Comparison of ENCODE assay signal across 26 cellular contexts in genomic region chr19:44672226-44672625, GRCh38. TPM values are rescaled to one million over a fixed set of nuclear protein-coding genes. Genes with fewer than 3 reads are reported as not detected.
DNase-seq lines count a peak whose midpoint lies in the region; ATAC-seq, FAIRE-seq and TF ChIP-seq lines count a peak whose summit lies in the region.
"Had no signal": no experiment of that assay in that cellular context is flagged by ENCODE, and none has a peak within 500 bp of the region (broad histone marks: within the 10 kb centered on the region; RNA-seq: fewer than 3 reads in every experiment).

No MANE protein-coding gene starts in this region.

- BruUV-seq in PC-3 (replicated peaks; lab: Mats Ljungman, UMichigan) (no TSS peak), endothelial cell of umbilical vein (replicated peaks; lab: Mats Ljungman, UMichigan) (no TSS peak), MCF 10A (replicated peaks; lab: Mats Ljungman, UMichigan) (no TSS peak)

- no peak overlapping the region for H3K4me3 Mint-ChIP-seq in MCF 10A (ENCODE audit: unreplicated experiment)
- H3K4me3 Mint-ChIP-seq: CD4-positive, alpha-beta memory T cell had no signal

- H3K36me3 ChIP-seq in PC-3 (ENCODE audit: low read depth, low read length): no peaks in the 10 kb centered on the region
- H3K36me3 ChIP-seq in endothelial cell of umbilical vein (ENCODE audit: control insufficient read depth in 2 of 2, extremely low read depth in 1 of 2, insufficient read depth in 2 of 2, low read length in 2 of 2): no peaks in the 10 kb centered on the region
- H3K36me3 ChIP-seq: MG63 had no signal

- no peaks in the 10 kb centered on the region for H3K9me2 ChIP-seq in PC-3 (replicated peaks; ENCODE audit: low read length)

- H3K9me3 ChIP-seq in PC-3 (ENCODE audit: low read length): no peaks in the 10 kb centered on the region
- no peaks in the 10 kb centered on the region for H3K9me3 ChIP-seq in endothelial cell of umbilical vein (replicated peaks; ENCODE audit: control insufficient read depth, insufficient read depth, low read length)
- H3K9me3 ChIP-seq: MG63 had no signal

- H3K4me2 ChIP-seq in PC-3 (ENCODE audit: low read length) (0 out of 2 replicates have a peak overlapping the region, but pooled peaks have one; percentile 44), endothelial cell of umbilical vein (ENCODE audit: insufficient read depth, low read length) (no peak overlapping the region)

- no peak overlapping the region for H3K27ac Mint-ChIP-seq in MCF 10A (ENCODE audit: low read depth, unreplicated experiment)
- H3K27ac Mint-ChIP-seq: CD4-positive, alpha-beta memory T cell had no signal

- H3K4me1 ChIP-seq in PC-3 (ENCODE audit: insufficient read depth, low read length): peaks cover 13% of the 10 kb centered on the region
- H3K4me1 ChIP-seq in endothelial cell of umbilical vein (ENCODE audit: control insufficient read depth, extremely low read depth, insufficient read depth, low read length): peaks cover 6% of the 10 kb centered on the region

- H3K9ac ChIP-seq in PC-3 (ENCODE audit: low read length) (no peak overlapping the region; the same call in 1 of the 2 replicates), endothelial cell of umbilical vein (replicated peaks; ENCODE audit: extremely low read depth, insufficient read depth, low read length) (no peak overlapping the region)

- H3K27ac ChIP-seq in PC-3 (ENCODE audit: low read length) (peak overlapping the region; percentile 74; the same call in 1 of the 2 replicates), endothelial cell of umbilical vein (ENCODE audit: insufficient read depth, low read depth, low read length) (no peak overlapping the region), skin epidermis (peak overlapping the region in 11 of 21 experiments; percentile 4 to 83 (median 67))
- H3K27ac ChIP-seq: HL-60, RWPE1 had no signal

- ATAC-seq in PC-3 (no peak), GM19035 (IDR thresholded peaks at IDR 0.05; ENCODE audit: unreplicated experiment) (no peak)

- H3F3A ChIP-seq in PC-3 (ENCODE audit: low read length, unreplicated experiment): no peaks in the 10 kb centered on the region

- TF ChIP-seq CTCF in PC-3 (conservative IDR thresholded peaks at IDR 0.05; ENCODE audit: low read depth, low read length): no peak
- no peak for TF ChIP-seq CTCF in endothelial cell of umbilical vein (IDR thresholded peaks at IDR 0.05; ENCODE audit: extremely low read depth in 1 of 2, insufficient read depth in 1 of 2, low read depth in 1 of 2, low read length in 2 of 2)
- TF ChIP-seq CTCF in MCF 10A (IDR thresholded peaks at IDR 0.05; ENCODE audit: unreplicated experiment): no peak

- peaks cover 4% of the 10 kb centered on the region for H3K4me1 Mint-ChIP-seq in MCF 10A (ENCODE audit: insufficient read depth, unreplicated experiment)
- H3K4me1 Mint-ChIP-seq: CD4-positive, alpha-beta memory T cell had no signal

- intact Hi-C loops in PC-3 (cut with micrococcal nuclease): no loop called here
- intact Hi-C loops in endothelial cell of umbilical vein (cut with micrococcal nuclease): no loop called here
- intact Hi-C loops in MCF 10A (cut with micrococcal nuclease): no loop called here

- dilution Hi-C loops in endothelial cell of umbilical vein (cut with MboI; ENCODE audit: extremely low pct_ligation_motif_present, low sequenced_read_pairs): no loop called here

- no peaks in the 10 kb centered on the region for H3K27me3 ChIP-seq in PC-3 (ENCODE audit: low read length)
- no peaks in the 10 kb centered on the region for H3K27me3 ChIP-seq in endothelial cell of umbilical vein (ENCODE audit: control insufficient read depth in 2 of 2, insufficient read depth in 2 of 2, low read length in 2 of 2)
- H3K27me3 ChIP-seq: MG63 had no signal

- TF ChIP-seq POLR2A in endothelial cell of umbilical vein (IDR thresholded peaks at IDR 0.05; ENCODE audit: low read depth, low read length): peak; percentile 13

- H3K4me3 ChIP-seq in PC-3 (ENCODE audit: low read length): no peak overlapping the region
- no peak overlapping the region for H3K4me3 ChIP-seq in endothelial cell of umbilical vein (replicated peaks in 1 of 3; ENCODE audit: insufficient read depth in 1 of 3, low read depth in 1 of 3, low read length in 3 of 3)
- H3K4me3 ChIP-seq in skin epidermis: peak overlapping the region in 1 of 7 experiments; percentile 19
- H3K4me3 ChIP-seq: MG63 had no signal

- FAIRE-seq in HTR-8/SVneo (lab: Jason Lieb, UNC) (peak; percentile 31), endothelial cell of umbilical vein (lab: Jason Lieb, UNC) (no peak)
- FAIRE-seq: GM18507 had no signal

- CTCF ChIA-PET in PC-3 (lab: Charles Lee) (no interaction called here), endothelial cell of umbilical vein (lab: Charles Lee) (interaction anchor here (1.1 to 1.7 kb wide), 3 partner anchors 9 to 102 kb away, joined by 3 to 5 read pairs (median 5); no protein-coding TSS in a partner anchor), MCF 10A (lab: Yijun Ruan, JAX) (no interaction called here)

- no peaks in the 10 kb centered on the region for H3K9me3 Mint-ChIP-seq in MCF 10A (ENCODE audit: unreplicated experiment)

- H4K20me1 ChIP-seq in PC-3 (ENCODE audit: low read length) (no peaks in the 10 kb centered on the region), endothelial cell of umbilical vein (replicated peaks; ENCODE audit: control insufficient read depth, extremely low read depth, insufficient read depth, low read length) (no peaks in the 10 kb centered on the region)

- DNase-seq in HTR-8/SVneo (ENCODE audit: insufficient read length, low spot score) (no peak), PC-3 (no peak), endothelial cell of umbilical vein (ENCODE audit: low read depth, low spot score) (no peak), SW480 (ENCODE audit: low spot score) (no peak), MCF 10A (ENCODE audit: unreplicated experiment) (no peak)
- DNase-seq: C1 segment of cervical spinal cord; CD4-positive, alpha-beta memory T cell; COR-L47; GOT3; HCEC 1CT; KBM-7; MG63; NCI-H1105 treated with DMSO at 0.1 percent for 48 hours; NCI-H146; NCI-H2029; NCI-H446 treated with DMSO at 0.1 percent for 48 hours; NCI-H526; SHP77 had no signal

- no peaks in the 10 kb centered on the region for H3K79me2 ChIP-seq in PC-3 (ENCODE audit: low read length)
- H3K79me2 ChIP-seq in endothelial cell of umbilical vein (ENCODE audit: control insufficient read depth, insufficient read depth, low read length): no peaks in the 10 kb centered on the region

- H3K27me3 Mint-ChIP-seq in MCF 10A (ENCODE audit: insufficient read depth, unreplicated experiment): no peaks in the 10 kb centered on the region

- no peaks in the 10 kb centered on the region for H3K9me1 ChIP-seq in endothelial cell of umbilical vein (replicated peaks; ENCODE audit: control insufficient read depth, extremely low read depth, insufficient read depth, low read length)

- POLR2A ChIA-PET in PC-3 (lab: Charles Lee; ENCODE audit: unreplicated experiment): no interaction called here
- POLR2A ChIA-PET in endothelial cell of umbilical vein (lab: Charles Lee): no interaction called here
- POLR2A ChIA-PET in MCF 10A (lab: Yijun Ruan, JAX): interaction anchor here (1.3 kb wide), 1 partner anchor 84 kb away, joined by 4 read pairs; no protein-coding TSS in a partner anchor

- H2AFZ ChIP-seq in PC-3 (ENCODE audit: low read length) (no peak overlapping the region), endothelial cell of umbilical vein (ENCODE audit: low read depth, low read length) (no peak overlapping the region)

- peaks cover 9% of the 10 kb centered on the region for H3K36me3 Mint-ChIP-seq in MCF 10A (ENCODE audit: insufficient read depth, unreplicated experiment)
- H3K36me3 Mint-ChIP-seq: CD4-positive, alpha-beta memory T cell had no signal

RNA-seq across cellular contexts. Expression of gene CEACAM19, which starts 0.9 kb away (rescaled TPM):
- total RNA-seq in PC-3 (2014; rRNA removed): 2.2 and 4.3 TPM in 2 replicates
- 9.9 and 13.0 TPM in 2 replicates for total RNA-seq in endothelial cell of umbilical vein
- polyA plus RNA-seq in endothelial cell of umbilical vein: 14.5 and 23.2 TPM in 2 replicates
- 4.2 and 7.2 TPM in 2 replicates for polyA plus RNA-seq in endothelial cell of umbilical vein (2011; cell fraction: cytosol; rRNA removed)
- polyA plus RNA-seq in endothelial cell of umbilical vein (2011; cell fraction: nucleus; rRNA removed): 68.3 and 92.4 TPM in 2 replicates
- 11.6 and 13.1 TPM in 2 replicates for polyA plus RNA-seq in endothelial cell of umbilical vein (2012)
- polyA minus RNA-seq in endothelial cell of umbilical vein: 25.3 and 27.7 TPM in 2 replicates
- polyA minus RNA-seq in endothelial cell of umbilical vein (2011; cell fraction: cytosol; rRNA and poly(A)+ RNA removed): 0.72 TPM
- polyA minus RNA-seq in endothelial cell of umbilical vein (2011; cell fraction: nucleus; rRNA and poly(A)+ RNA removed): 49.7 and 51.3 TPM in 2 replicates
- 13.2 and 25.6 TPM in 2 replicates for total RNA-seq in MCF 10A (2022)
- polyA plus RNA-seq: CD4-positive, alpha-beta memory T cell had no signal

RNA-seq across cellular contexts. Expression of gene CEACAM16, which starts 26.7 kb away (rescaled TPM):
- not detected in 2 replicates for total RNA-seq in PC-3 (2014; rRNA removed)
- not detected in 2 replicates for total RNA-seq in endothelial cell of umbilical vein
- polyA plus RNA-seq in endothelial cell of umbilical vein: not detected in 2 replicates
- not detected in 2 replicates for polyA plus RNA-seq in endothelial cell of umbilical vein (2011; cell fraction: cytosol; rRNA removed)
- not detected in 2 replicates for polyA plus RNA-seq in endothelial cell of umbilical vein (2011; cell fraction: nucleus; rRNA removed)
- not detected in 2 replicates for polyA plus RNA-seq in endothelial cell of umbilical vein (2012)
- not detected in 2 replicates for polyA minus RNA-seq in endothelial cell of umbilical vein
- not detected for polyA minus RNA-seq in endothelial cell of umbilical vein (2011; cell fraction: cytosol; rRNA and poly(A)+ RNA removed)
- polyA minus RNA-seq in endothelial cell of umbilical vein (2011; cell fraction: nucleus; rRNA and poly(A)+ RNA removed): not detected in 2 replicates
- not detected in 2 replicates for total RNA-seq in MCF 10A (2022)
- total RNA-seq: A673; CD4-positive, alpha-beta memory T cell; LHCN-M2; T-helper 1 cell treated with Interleukin-12 subunit alpha and Interleukin-12 subunit beta and Interleukin-4 antibody, amounts not matched to agents 30 ng/mL and 1 ng/mL, for 36 hours had no signal
- polyA plus RNA-seq: CD4-positive, alpha-beta memory T cell had no signal

RNA-seq across cellular contexts. Expression of gene PVR, which starts 28.5 kb away (rescaled TPM):
- total RNA-seq in PC-3 (2014; rRNA removed) (67.8 and 75.3 TPM in 2 replicates), endothelial cell of umbilical vein (133 and 199 TPM in 2 replicates), MCF 10A (2022) (140 and 141 TPM in 2 replicates)
- polyA plus RNA-seq in endothelial cell of umbilical vein: 226 and 276 TPM in 2 replicates
- 186 and 209 TPM in 2 replicates for polyA plus RNA-seq in endothelial cell of umbilical vein (2011; cell fraction: cytosol; rRNA removed)
- polyA plus RNA-seq in endothelial cell of umbilical vein (2011; cell fraction: nucleus; rRNA removed): 237 and 251 TPM in 2 replicates
- polyA plus RNA-seq in endothelial cell of umbilical vein (2012): 200 and 203 TPM in 2 replicates
- polyA minus RNA-seq in endothelial cell of umbilical vein: 236 and 278 TPM in 2 replicates
- polyA minus RNA-seq in endothelial cell of umbilical vein (2011; cell fraction: cytosol; rRNA and poly(A)+ RNA removed): 32.5 TPM
- 124 and 132 TPM in 2 replicates for polyA minus RNA-seq in endothelial cell of umbilical vein (2011; cell fraction: nucleus; rRNA and poly(A)+ RNA removed)

RNA-seq across cellular contexts. Expression of gene IGSF23, which starts 58.9 kb away (rescaled TPM):
- total RNA-seq in PC-3 (2014; rRNA removed) (not detected in 2 replicates), endothelial cell of umbilical vein (0.35 TPM in 1 of 2 replicates, not detected in the other), MCF 10A (2022) (not detected in 2 replicates)
- polyA plus RNA-seq in endothelial cell of umbilical vein: 0.73 and 0.81 TPM in 2 replicates
- polyA plus RNA-seq in endothelial cell of umbilical vein (2011; cell fraction: cytosol; rRNA removed): 0.58 and 0.59 TPM in 2 replicates
- polyA plus RNA-seq in endothelial cell of umbilical vein (2011; cell fraction: nucleus; rRNA removed): 0.28 and 0.39 TPM in 2 replicates
- polyA plus RNA-seq in endothelial cell of umbilical vein (2012): 0.78 and 1.4 TPM in 2 replicates
- polyA minus RNA-seq in endothelial cell of umbilical vein: 0.42 TPM in 1 of 2 replicates, not detected in the other
- not detected for polyA minus RNA-seq in endothelial cell of umbilical vein (2011; cell fraction: cytosol; rRNA and poly(A)+ RNA removed)
- polyA minus RNA-seq in endothelial cell of umbilical vein (2011; cell fraction: nucleus; rRNA and poly(A)+ RNA removed): not detected in 2 replicates
- total RNA-seq: A673; CD4-positive, alpha-beta memory T cell; LHCN-M2; T-helper 1 cell treated with Interleukin-12 subunit alpha and Interleukin-12 subunit beta and Interleukin-4 antibody, amounts not matched to agents 30 ng/mL and 1 ng/mL, for 36 hours had no signal
- polyA plus RNA-seq: CD4-positive, alpha-beta memory T cell had no signal
